Comparison of ENCODE assay signal across 11 cellular contexts in genomic region chr2:62801814-62802524, GRCh38.
DNase-seq lines count a peak whose midpoint lies in the region; ATAC-seq and TF ChIP-seq lines count a peak whose summit lies in the region.
"Had no signal": no experiment of that assay in that cellular context is flagged by ENCODE, and none has a peak within 500 bp of the region (broad histone marks: within the 10 kb centered on the region; RNA-seq: fewer than 3 reads in every experiment).

No MANE protein-coding gene starts in this region.

- no peaks in the 10 kb centered on the region for H3K9me3 ChIP-seq in HCT116 (ENCODE audit: control insufficient read depth in 1 of 2, insufficient read depth in 1 of 2, low read depth in 1 of 2, low read length in 2 of 2)
- H3K9me3 ChIP-seq in T-helper 17 cell (ENCODE audit: control insufficient read depth, low read length, poor library complexity, severe bottlenecking) = no peaks in the 10 kb centered on the region
- H3K9me3 ChIP-seq in mucosa of descending colon = no peaks in the 10 kb centered on the region
- H3K9me3 ChIP-seq: right atrium auricular region had no signal

- peaks cover 5 to 14% of the 10 kb centered on the region in 2 experiments; a peak in 2 of 4 replicates for H3K4me1 ChIP-seq in HCT116 (ENCODE audit: control insufficient read depth in 1 of 2, insufficient read depth in 2 of 2, low read length in 2 of 2)
- no peaks in the 10 kb centered on the region for H3K4me1 ChIP-seq in mucosa of descending colon (ENCODE audit: low read depth)
- H3K4me1 ChIP-seq: right atrium auricular region had no signal

- CTCF ChIA-PET in HCT116 (lab: Charles Lee) = no interaction called here

- no peak overlapping the region for H3K4me3 ChIP-seq in AG10803 (ENCODE audit: low read length)
- no peak overlapping the region for H3K4me3 ChIP-seq in HCT116 (replicated peaks in 1 of 2; ENCODE audit: low read depth in 1 of 2, low read length in 2 of 2)
- no peak overlapping the region for H3K4me3 ChIP-seq in fibroblast of mammary gland (ENCODE audit: control insufficient read depth, low read depth, low read length)
- H3K4me3 ChIP-seq in mucosa of descending colon = no peak overlapping the region
- H3K4me3 ChIP-seq: right atrium auricular region had no signal

- peak overlapping the region; percentile 83 for H3K4me3 Mint-ChIP-seq in T-helper 17 cell
- H3K4me3 Mint-ChIP-seq: activated B cell treated with CpG ODN at 0.5 μM for 24 hours had no signal

- H3K27ac Mint-ChIP-seq in T-helper 17 cell = peak overlapping the region; percentile 37
- H3K27ac Mint-ChIP-seq: activated B cell treated with CpG ODN at 0.5 μM for 24 hours had no signal

- H3K36me3 Mint-ChIP-seq in T-helper 17 cell (ENCODE audit: low read depth) = no peaks in the 10 kb centered on the region

- DNase-seq in AG10803 (ENCODE audit: low read depth) = no peak
- no peak for DNase-seq in HCT116 (ENCODE audit: low read depth, low spot score)
- no peak for DNase-seq in T-helper 17 cell
- DNase-seq in fibroblast of mammary gland (ENCODE audit: low read depth) = no peak
- no peak for DNase-seq in iPS-NIHi11 (ENCODE audit: low spot score)
- no peak for DNase-seq in HCEC 1CT
- no peak for DNase-seq in mucosa of descending colon
- DNase-seq: activated B cell treated with CpG ODN at 0.5 μM for 24 hours, Calu3 had no signal

- no peaks in the 10 kb centered on the region for H4K20me1 ChIP-seq in HCT116 (ENCODE audit: insufficient read depth)

- TF ChIP-seq CTCF in AG10803 (conservative IDR thresholded peaks at IDR 0.05; ENCODE audit: low read length) = peak; percentile 31
- TF ChIP-seq CTCF in HCT116 (IDR thresholded peaks at IDR 0.05 in 2 of 3, conservative IDR thresholded peaks at IDR 0.05 in 1 of 3; ENCODE audit: borderline replicate concordance in 1 of 3, insufficient read depth in 1 of 3, low read depth in 2 of 3, low read length in 2 of 3) = peak in 2 of 3 experiments; percentile 37 to 42; a peak in 3 of 6 replicates
- TF ChIP-seq CTCF in fibroblast of mammary gland (conservative IDR thresholded peaks at IDR 0.05; ENCODE audit: control insufficient read depth, insufficient read depth, low read depth, low read length) = peak; percentile 29
- TF ChIP-seq CTCF in mucosa of descending colon (IDR thresholded peaks at IDR 0.05) = no peak

- no peak for TF ChIP-seq RAD21 in HCT116 (IDR thresholded peaks at IDR 0.05; ENCODE audit: low read depth)

- POLR2A ChIA-PET in HCT116 (lab: Charles Lee) = no interaction called here

- H3K27me3 Mint-ChIP-seq in T-helper 17 cell = no peaks in the 10 kb centered on the region
- H3K27me3 Mint-ChIP-seq: activated B cell treated with CpG ODN at 0.5 μM for 24 hours had no signal

- intact Hi-C loops in HCT116 (cut with micrococcal nuclease) = no loop called here
- intact Hi-C loops in mucosa of descending colon (cut with DNase I, micrococcal nuclease) = no loop called here

- ATAC-seq in HCT116 = peak; percentile 72
- no peak for ATAC-seq in T-helper 17 cell
- ATAC-seq in GM21367 (IDR thresholded peaks at IDR 0.05; ENCODE audit: unreplicated experiment) = no peak
- ATAC-seq in mucosa of descending colon = no peak

- H2AFZ ChIP-seq in HCT116 (ENCODE audit: low read depth, low read length, poor library complexity, severe bottlenecking) = no peak overlapping the region

- no peak for TF ChIP-seq POLR2A in HCT116 (IDR thresholded peaks at IDR 0.05; ENCODE audit: borderline replicate concordance, extremely low read depth, insufficient read depth, insufficient read length)

- H3K4me2 ChIP-seq in HCT116 (ENCODE audit: low read length) = no peak overlapping the region

- RAD21 ChIA-PET in HCT116 (lab: Charles Lee; ENCODE audit: low non-redundant PET in 1 of 2, low total read pairs in 2 of 2, uncharacterized antibody in 2 of 2, unreplicated experiment in 2 of 2) = no interaction called here

- H3K79me2 ChIP-seq in HCT116 (ENCODE audit: insufficient read depth, low read length) = peaks cover 87% of the 10 kb centered on the region

- 0 out of 4 replicates have a peak, but pooled peaks cover 0 to 8% of the 10 kb centered on the region in 2 experiments for H3K36me3 ChIP-seq in HCT116 (ENCODE audit: control insufficient read depth in 1 of 2, insufficient read depth in 2 of 2, low read length in 2 of 2)
- no peaks in the 10 kb centered on the region for H3K36me3 ChIP-seq in mucosa of descending colon (ENCODE audit: low read depth)

- H3K27me3 ChIP-seq in HCT116 (ENCODE audit: insufficient read depth, low read length) = no peaks in the 10 kb centered on the region
- H3K27me3 ChIP-seq: right atrium auricular region had no signal

- H3K27ac ChIP-seq in HCT116 (ENCODE audit: low read depth, low read length) = no peak overlapping the region
- H3K27ac ChIP-seq: right atrium auricular region had no signal

- no peaks in the 10 kb centered on the region for H3K9me2 ChIP-seq in HCT116 (ENCODE audit: insufficient read depth)

- BruUV-seq in HCT116 (replicated peaks; lab: Mats Ljungman, UMichigan) = no TSS peak

- H3K4me1 Mint-ChIP-seq in T-helper 17 cell = peaks cover 14% of the 10 kb centered on the region

- H3K9ac ChIP-seq in HCT116 (ENCODE audit: low read length) = no peak overlapping the region

TF ChIP-seq in HCT116, 20 proteins besides CTCF, POLR2A, EP300 and RAD21:
- no peak for TF ChIP-seq SRF (IDR thresholded peaks at IDR 0.05; ENCODE audit: low read depth)
- no peak for TF ChIP-seq MAX (IDR thresholded peaks at IDR 0.05)
